In genomic region chr17:63646492-63646815, GRCh38 we compare ENCODE assay signal across 9 cellular contexts. TPM values are rescaled to one million over a fixed set of nuclear protein-coding genes. Genes with fewer than 3 reads are reported as not detected.
A peak's percentile ranks its signal among the peaks of the same experiment; 100 is the strongest.
DNase-seq lines count a peak whose midpoint lies in the region; ATAC-seq and TF ChIP-seq lines count a peak whose summit lies in the region.
"Had no signal": no experiment of that assay in that cellular context is flagged by ENCODE, and none has a peak within 500 bp of the region (broad histone marks: within the 10 kb centered on the region; RNA-seq: fewer than 3 reads in every experiment).

No MANE protein-coding gene starts in this region.

- peaks cover 12% of the 10 kb centered on the region for H3K4me1 Mint-ChIP-seq in activated T-helper 2 cell treated with anti-CD3 and anti-CD28 coated beads, Interferon-gamma antibody, Interleukin-2, Interleukin-4, amounts not matched to agents 10 μg/mL and 5 μg/mL and 100 μg/mL, durations not matched to agents 14 hours and 24 hours and 36 hours (ENCODE audit: low read depth)

- peaks cover 29% of the 10 kb centered on the region for H3K36me3 Mint-ChIP-seq in activated T-helper 2 cell treated with anti-CD3 and anti-CD28 coated beads, Interferon-gamma antibody, Interleukin-2, Interleukin-4, amounts not matched to agents 10 μg/mL and 5 μg/mL and 100 μg/mL, durations not matched to agents 14 hours and 24 hours and 36 hours (ENCODE audit: low read depth)

- peak; percentile 70 for DNase-seq in GM20000 (ENCODE audit: low spot score)
- no peak for DNase-seq in NCI-H1092 treated with DMSO at 0.1 percent for 48 hours (lab: John Stamatoyannopoulos, UW)
- no peak for DNase-seq in NCI-H1092 (lab: John Stamatoyannopoulos, UW)
- DNase-seq in amygdala (lab: John Stamatoyannopoulos, UW), result no peak
- DNase-seq in activated T-helper 2 cell treated with anti-CD3 and anti-CD28 coated beads, Interferon-gamma antibody, Interleukin-2, Interleukin-4, amounts not matched to agents 10 μg/mL and 5 μg/mL and 100 μg/mL, durations not matched to agents 14 hours and 24 hours and 36 hours (ENCODE audit: low spot score), result no peak
- DNase-seq: activated gamma-delta T cell treated with Interleukin-2 at 50 U/mL for 16 hours had no signal

- H3K27me3 Mint-ChIP-seq in activated T-helper 2 cell treated with anti-CD3 and anti-CD28 coated beads, Interferon-gamma antibody, Interleukin-2, Interleukin-4, amounts not matched to agents 10 μg/mL and 5 μg/mL and 100 μg/mL, durations not matched to agents 14 hours and 24 hours and 36 hours (ENCODE audit: low read depth), result no peaks in the 10 kb centered on the region

- H3K27ac Mint-ChIP-seq in activated T-helper 2 cell treated with anti-CD3 and anti-CD28 coated beads, Interferon-gamma antibody, Interleukin-2, Interleukin-4, amounts not matched to agents 10 μg/mL and 5 μg/mL and 100 μg/mL, durations not matched to agents 14 hours and 24 hours and 36 hours, result no peak overlapping the region

- ATAC-seq in GM18499 (IDR thresholded peaks at IDR 0.05; ENCODE audit: insufficient read depth, unreplicated experiment) (peak; percentile 54), HG03196 (IDR thresholded peaks at IDR 0.05; ENCODE audit: unreplicated experiment) (peak; percentile 77), esophagus mucosa (peak; percentile 16)

- no peak for TF ChIP-seq CTCF in GM20000 (IDR thresholded peaks at IDR 0.05; ENCODE audit: extremely low read depth, missing control alignments)

- intact Hi-C loops in activated T-helper 2 cell treated with anti-CD3 and anti-CD28 coated beads, Interferon-gamma antibody, Interleukin-2, Interleukin-4, amounts not matched to agents 10 μg/mL and 5 μg/mL and 100 μg/mL, durations not matched to agents 14 hours and 24 hours and 36 hours (cut with micrococcal nuclease), result no loop called here

- H3K4me3 Mint-ChIP-seq in activated T-helper 2 cell treated with anti-CD3 and anti-CD28 coated beads, Interferon-gamma antibody, Interleukin-2, Interleukin-4, amounts not matched to agents 10 μg/mL and 5 μg/mL and 100 μg/mL, durations not matched to agents 14 hours and 24 hours and 36 hours (ENCODE audit: low read depth), result no peak overlapping the region

- no peaks in the 10 kb centered on the region for H3K9me3 Mint-ChIP-seq in activated T-helper 2 cell treated with anti-CD3 and anti-CD28 coated beads, Interferon-gamma antibody, Interleukin-2, Interleukin-4, amounts not matched to agents 10 μg/mL and 5 μg/mL and 100 μg/mL, durations not matched to agents 14 hours and 24 hours and 36 hours

RNA-seq across cellular contexts. Expression of gene MAP3K3, which starts 24.2 kb away (rescaled TPM):
- 9.2 TPM for total RNA-seq in esophagus mucosa
- total RNA-seq in activated T-helper 2 cell treated with anti-CD3 and anti-CD28 coated beads, Interferon-gamma antibody, Interleukin-2, Interleukin-4, amounts not matched to agents 10 μg/mL and 5 μg/mL and 100 μg/mL, durations not matched to agents 14 hours and 24 hours and 36 hours, result 27.9 and 28.7 TPM in 2 replicates

RNA-seq across cellular contexts. Expression of gene TACO1, which starts 45.8 kb away (rescaled TPM):
- total RNA-seq in esophagus mucosa, result 18.0 TPM
- total RNA-seq in activated T-helper 2 cell treated with anti-CD3 and anti-CD28 coated beads, Interferon-gamma antibody, Interleukin-2, Interleukin-4, amounts not matched to agents 10 μg/mL and 5 μg/mL and 100 μg/mL, durations not matched to agents 14 hours and 24 hours and 36 hours, result 20.4 and 22.4 TPM in 2 replicates

RNA-seq across cellular contexts. Expression of gene LIMD2, which starts 53.5 kb away (rescaled TPM):
- total RNA-seq in esophagus mucosa, result 2.8 TPM
- 178 and 182 TPM in 2 replicates for total RNA-seq in activated T-helper 2 cell treated with anti-CD3 and anti-CD28 coated beads, Interferon-gamma antibody, Interleukin-2, Interleukin-4, amounts not matched to agents 10 μg/mL and 5 μg/mL and 100 μg/mL, durations not matched to agents 14 hours and 24 hours and 36 hours

Comparison
In these comparisons a context has a peak if more than half of its experiments do, and no peak if none do; other contexts are left out.
1. ATAC-seq: peak in every context shown above with its lines; median percentile 77 in HG03196; 54 in GM18499; 16 in esophagus mucosa.
2. RNA of gene LIMD2, which starts 53.5 kb away (total RNA-seq): 178 to 182 TPM in activated T-helper 2 cell treated with anti-CD3 and anti-CD28 coated beads, Interferon-gamma antibody, Interleukin-2, Interleukin-4, amounts not matched to agents 10 μg/mL and 5 μg/mL and 100 μg/mL, durations not matched to agents 14 hours and 24 hours and 36 hours; 2.8 TPM in esophagus mucosa (single experiment); every median in the first group is over 10 times any median in the second.